Comparison of ENCODE assay signal across 1 cellular context in genomic region chr11:69689484-69690319, GRCh38.
TF ChIP-seq lines count a peak whose summit lies in the region.

No MANE protein-coding gene starts in this region.

TF ChIP-seq in GM23338, 12 proteins besides CTCF, POLR2A, EP300 and RAD21 (continued from another document):
- TF ChIP-seq ZNF331 (CRISPR knock-in tag; IDR thresholded peaks at IDR 0.05; ENCODE audit: low read depth) (no peak), CREB1 (CRISPR knock-in tag; IDR thresholded peaks at IDR 0.05; ENCODE audit: low read depth) (no peak)
